In genomic region chr12:32139064-32139421, GRCh38 we compare ENCODE assay signal across 8 cellular contexts. TPM values are rescaled to one million over a fixed set of nuclear protein-coding genes. Genes with fewer than 3 reads are reported as not detected.
DNase-seq lines count a peak whose midpoint lies in the region; ATAC-seq, FAIRE-seq and TF ChIP-seq lines count a peak whose summit lies in the region.

No MANE protein-coding gene starts in this region.

- POLR2A ChIA-PET in activated naive CD8-positive, alpha-beta T cell treated with anti-CD3 and anti-CD28 coated beads, Interleukin-2, amount 10 ng/mL, durations not matched to agents 7 days and 5 days (lab: Charles Lee), result interaction anchor here (0.9 to 1.0 kb wide), 2 partner anchors 32 to 485 kb away, joined by 3 read pairs; no protein-coding TSS in a partner anchor

- intact Hi-C loops in vagina (cut with DNase I), result no loop called here

- FAIRE-seq in GM12891 (lab: Jason Lieb, UNC), result peak; percentile 96

- H3K4me1 ChIP-seq in HUES6 (ENCODE audit: control insufficient read depth, insufficient read depth, low read length), result peaks cover 51% of the 10 kb centered on the region
- H3K4me1 ChIP-seq in vagina, result peaks cover 4% of the 10 kb centered on the region

- TF ChIP-seq CTCF in mesothelial cell of epicardium (IDR thresholded peaks at IDR 0.05; ENCODE audit: unreplicated experiment), result no peak
- no peak for TF ChIP-seq CTCF in vagina (IDR thresholded peaks at IDR 0.05)

- peak; percentile 35 for DNase-seq in GM12891 (ENCODE audit: insufficient read length, low spot score)
- no peak for DNase-seq in activated naive CD8-positive, alpha-beta T cell treated with anti-CD3 and anti-CD28 coated beads, Interleukin-2, amount 10 ng/mL, durations not matched to agents 7 days and 5 days
- no peak for DNase-seq in mesothelial cell of epicardium (ENCODE audit: low spot score in 2 of 2, unreplicated experiment in 2 of 2)
- DNase-seq in NK-92 treated with Interleukin-12 subunit alpha and Interleukin-12 subunit beta, amount 100 ng/mL, for 24 hours (lab: John Stamatoyannopoulos, UW), result no peak
- no peak for DNase-seq in HUDEP-2 (lab: John Stamatoyannopoulos, UW; ENCODE audit: unreplicated experiment in 76 of 76)
- no peak for DNase-seq in vagina (ENCODE audit: extremely low spot score in 2 of 2)

- peak overlapping the region; percentile 78 for H3K27ac Mint-ChIP-seq in activated naive CD8-positive, alpha-beta T cell treated with anti-CD3 and anti-CD28 coated beads, Interleukin-2, amount 10 ng/mL, durations not matched to agents 7 days and 5 days
- H3K27ac Mint-ChIP-seq in mesothelial cell of epicardium, result peak overlapping the region; percentile 86

- peak; percentile 85 for ATAC-seq in GM21390 (IDR thresholded peaks at IDR 0.05; ENCODE audit: unreplicated experiment)
- ATAC-seq in activated naive CD8-positive, alpha-beta T cell treated with anti-CD3 and anti-CD28 coated beads, Interleukin-2, amount 10 ng/mL, durations not matched to agents 7 days and 5 days (ENCODE audit: low read depth), result peak; percentile 76

- H3K27me3 Mint-ChIP-seq in activated naive CD8-positive, alpha-beta T cell treated with anti-CD3 and anti-CD28 coated beads, Interleukin-2, amount 10 ng/mL, durations not matched to agents 7 days and 5 days, result no peaks in the 10 kb centered on the region
- H3K27me3 Mint-ChIP-seq in mesothelial cell of epicardium (ENCODE audit: low read depth), result no peaks in the 10 kb centered on the region

- peaks cover 1% of the 10 kb centered on the region for H3K36me3 Mint-ChIP-seq in activated naive CD8-positive, alpha-beta T cell treated with anti-CD3 and anti-CD28 coated beads, Interleukin-2, amount 10 ng/mL, durations not matched to agents 7 days and 5 days
- H3K36me3 Mint-ChIP-seq in mesothelial cell of epicardium, result no peaks in the 10 kb centered on the region

- TF ChIP-seq POLR2A in GM12891 (IDR thresholded peaks at IDR 0.05; ENCODE audit: low read depth, low read length) (peak; percentile 70), vagina (IDR thresholded peaks at IDR 0.05) (no peak)

- H3K36me3 ChIP-seq in HUES6 (ENCODE audit: control insufficient read depth, insufficient read depth, low read length) (no peaks in the 10 kb centered on the region), vagina (no peaks in the 10 kb centered on the region)

- peaks cover 25% of the 10 kb centered on the region for H3K4me1 Mint-ChIP-seq in activated naive CD8-positive, alpha-beta T cell treated with anti-CD3 and anti-CD28 coated beads, Interleukin-2, amount 10 ng/mL, durations not matched to agents 7 days and 5 days
- peaks cover 19% of the 10 kb centered on the region for H3K4me1 Mint-ChIP-seq in mesothelial cell of epicardium

- H3K9me3 ChIP-seq in HUES6 (ENCODE audit: control insufficient read depth, insufficient read depth, low read depth, low read length) (no peaks in the 10 kb centered on the region), vagina (no peaks in the 10 kb centered on the region)

- H3K4me3 ChIP-seq in HUES6 (ENCODE audit: low read depth, low read length) (peak overlapping the region; percentile 58), vagina (peak overlapping the region in 1 of 2 donors; percentile 4)

- peak overlapping the region; percentile 74; the same call in 1 of the 2 replicates for H3K27ac ChIP-seq in HUES6 (ENCODE audit: low read depth, low read length)
- H3K27ac ChIP-seq in vagina, result no peak overlapping the region

- H3K9me3 Mint-ChIP-seq in activated naive CD8-positive, alpha-beta T cell treated with anti-CD3 and anti-CD28 coated beads, Interleukin-2, amount 10 ng/mL, durations not matched to agents 7 days and 5 days, result no peaks in the 10 kb centered on the region
- H3K9me3 Mint-ChIP-seq in mesothelial cell of epicardium, result no peaks in the 10 kb centered on the region

- H3K27me3 ChIP-seq in HUES6 (ENCODE audit: control insufficient read depth, insufficient read depth, low read length) (no peaks in the 10 kb centered on the region), vagina (no peaks in the 10 kb centered on the region)

- peak overlapping the region; percentile 81 for H3K9ac ChIP-seq in HUES6 (ENCODE audit: low read length)

- H3K4me3 Mint-ChIP-seq in activated naive CD8-positive, alpha-beta T cell treated with anti-CD3 and anti-CD28 coated beads, Interleukin-2, amount 10 ng/mL, durations not matched to agents 7 days and 5 days, result peak overlapping the region; percentile 78
- peak overlapping the region; percentile 72 for H3K4me3 Mint-ChIP-seq in mesothelial cell of epicardium

TF ChIP-seq in GM12891, 5 proteins besides CTCF, POLR2A, EP300 and RAD21:
- TF ChIP-seq POLR2AphosphoS5 (IDR thresholded peaks at IDR 0.05; ENCODE audit: low read depth, low read length), result peak; percentile 71
- TF ChIP-seq PAX5 (IDR thresholded peaks at IDR 0.05; ENCODE audit: insufficient read depth, low read length, severe bottlenecking), result no peak
- TF ChIP-seq SPI1 (IDR thresholded peaks at IDR 0.05; ENCODE audit: low read depth, low read length), result peak; percentile 99
- TF ChIP-seq TAF1 (IDR thresholded peaks at IDR 0.05; ENCODE audit: low read depth, low read length), result peak; percentile 63; the same call in 1 of the 2 replicates
- peak; percentile 64; the same call in 1 of the 2 replicates for TF ChIP-seq POU2F2 (IDR thresholded peaks at IDR 0.05; ENCODE audit: low read depth, low read length)

RNA-seq across cellular contexts. Expression of gene BICD1, which starts 32.4 kb away (rescaled TPM):
- 9.1 TPM for polyA plus RNA-seq in GM12891 (2012; ENCODE audit: low read depth, missing spikeins)
- total RNA-seq in activated naive CD8-positive, alpha-beta T cell treated with anti-CD3 and anti-CD28 coated beads, Interleukin-2, amount 10 ng/mL, durations not matched to agents 7 days and 5 days, result 10 to 100 TPM; 17.8 to 18.7 TPM
- 36.9 to 40.9 TPM (median 38.6 TPM) in 3 replicates for total RNA-seq in mesothelial cell of epicardium
- total RNA-seq in vagina, result 19.6 TPM
